ENCODE assay signal across 15 cellular contexts in the genomic region with DNA sequence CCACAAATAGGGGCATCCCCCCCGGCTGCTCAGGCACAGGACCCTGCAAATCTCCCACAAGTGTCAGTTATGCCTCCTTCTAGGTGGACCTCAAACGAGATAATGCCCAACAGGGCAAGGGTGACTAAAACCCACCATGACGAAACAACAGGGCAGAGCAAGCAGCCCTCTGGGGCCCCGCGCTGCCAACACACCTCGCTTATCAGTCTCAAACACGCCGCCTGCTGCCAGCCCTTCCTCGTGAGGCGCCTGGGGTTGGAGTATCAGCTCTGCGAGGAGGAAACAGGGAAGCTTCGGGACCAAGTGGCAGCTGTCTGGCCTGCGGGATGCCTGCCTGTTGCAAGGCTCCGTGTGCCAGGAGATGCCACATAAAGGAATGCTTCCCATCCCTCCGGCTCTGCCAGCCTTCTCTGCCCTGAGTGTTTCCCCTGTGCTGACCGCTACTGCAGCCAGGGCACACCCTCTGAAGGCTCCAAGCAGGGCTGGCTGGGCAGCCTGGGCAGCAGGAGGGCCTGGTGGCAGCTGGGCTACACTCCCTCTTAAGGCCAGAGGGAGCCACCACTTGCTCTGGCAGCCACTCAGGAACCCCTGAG. TPM values are rescaled to one million over a fixed set of nuclear protein-coding genes. Genes with fewer than 3 reads are reported as not detected.
DNase-seq lines count a peak whose midpoint lies in the region; ATAC-seq, FAIRE-seq and TF ChIP-seq lines count a peak whose summit lies in the region.
"Had no signal": no experiment of that assay in that cellular context is flagged by ENCODE, and none has a peak within 500 bp of the region (broad histone marks: within the 10 kb centered on the region; RNA-seq: fewer than 3 reads in every experiment).

No MANE protein-coding gene starts in this region.

- H3K4me1 Mint-ChIP-seq in activated T-helper 2 cell treated with anti-CD3 and anti-CD28 coated beads, Interferon-gamma antibody, Interleukin-2, Interleukin-4, amounts not matched to agents 10 μg/mL and 5 μg/mL and 100 μg/mL, durations not matched to agents 14 hours and 24 hours and 36 hours (ENCODE audit: low read depth): peaks cover 2% of the 10 kb centered on the region

- no peak overlapping the region for H3K4me3 ChIP-seq in small intestine (ENCODE audit: low read depth in 1 of 2, low read length in 2 of 2)

- FAIRE-seq in small intestine (lab: Jason Lieb, UNC): no peak

- ATAC-seq in SK-N-SH treated with all-trans-retinoic acid at 6 μM for 48 hours: no peak

- 8 to 65% (median 43%) methylated on average over 15 to 16 of the region's 16 CpGs for WGBS in small intestine, 3 donors

- H3K4me3 Mint-ChIP-seq in activated T-helper 2 cell treated with anti-CD3 and anti-CD28 coated beads, Interferon-gamma antibody, Interleukin-2, Interleukin-4, amounts not matched to agents 10 μg/mL and 5 μg/mL and 100 μg/mL, durations not matched to agents 14 hours and 24 hours and 36 hours (ENCODE audit: low read depth): no peak overlapping the region
- H3K4me3 Mint-ChIP-seq: activated CD4-positive, alpha-beta T cell treated with anti-CD3 and anti-CD28 coated beads, Interleukin-2, amount 10 ng/mL, durations not matched to agents 7 days and 5 days had no signal

- peaks cover 0 to 6% of the 10 kb centered on the region in 2 donors for H3K4me1 ChIP-seq in small intestine (ENCODE audit: control insufficient read depth in 2 of 2, insufficient read depth in 1 of 2, low read depth in 1 of 2, low read length in 1 of 2)

- in situ Hi-C loops in G401 (cut with HindIII; ENCODE audit: low sequenced_read_pairs): no loop called here

- no peaks in the 10 kb centered on the region for H3K9me3 Mint-ChIP-seq in activated T-helper 2 cell treated with anti-CD3 and anti-CD28 coated beads, Interferon-gamma antibody, Interleukin-2, Interleukin-4, amounts not matched to agents 10 μg/mL and 5 μg/mL and 100 μg/mL, durations not matched to agents 14 hours and 24 hours and 36 hours
- H3K9me3 Mint-ChIP-seq: activated CD4-positive, alpha-beta T cell treated with anti-CD3 and anti-CD28 coated beads, Interleukin-2, amount 10 ng/mL, durations not matched to agents 7 days and 5 days had no signal

- no peaks in the 10 kb centered on the region for H3K9me3 ChIP-seq in small intestine (ENCODE audit: control insufficient read depth, low read depth)
- H3K9me3 ChIP-seq: neutrophil had no signal

- no peaks in the 10 kb centered on the region for H3K27me3 ChIP-seq in small intestine (ENCODE audit: control insufficient read depth in 2 of 2, insufficient read depth in 2 of 2, low read length in 2 of 2)

- no peak overlapping the region for H3K27ac Mint-ChIP-seq in activated T-helper 2 cell treated with anti-CD3 and anti-CD28 coated beads, Interferon-gamma antibody, Interleukin-2, Interleukin-4, amounts not matched to agents 10 μg/mL and 5 μg/mL and 100 μg/mL, durations not matched to agents 14 hours and 24 hours and 36 hours
- H3K27ac Mint-ChIP-seq: activated CD4-positive, alpha-beta T cell treated with anti-CD3 and anti-CD28 coated beads, Interleukin-2, amount 10 ng/mL, durations not matched to agents 7 days and 5 days had no signal

- peaks cover 0 to 3% of the 10 kb centered on the region in 2 donors for H3K36me3 ChIP-seq in small intestine (ENCODE audit: control insufficient read depth in 2 of 2, insufficient read depth in 2 of 2, low read length in 2 of 2)

- peak; percentile 97 for DNase-seq in G401 (ENCODE audit: low spot score)
- DNase-seq in caudate nucleus (lab: John Stamatoyannopoulos, UW): peak in 13 of 61 donors; percentile 8 to 94 (median 30)
- peak; percentile 9 for DNase-seq in inferior parietal cortex (ENCODE audit: extremely low spot score)
- DNase-seq in small intestine: peak; percentile 90
- no peak for DNase-seq in activated T-helper 2 cell treated with anti-CD3 and anti-CD28 coated beads, Interferon-gamma antibody, Interleukin-2, Interleukin-4, amounts not matched to agents 10 μg/mL and 5 μg/mL and 100 μg/mL, durations not matched to agents 14 hours and 24 hours and 36 hours (ENCODE audit: low spot score)
- DNase-seq in SK-N-DZ (ENCODE audit: low spot score): no peak
- no peak for DNase-seq in activated CD4-positive, CD25-positive, alpha-beta regulatory T cell (lab: John Stamatoyannopoulos, UW)
- DNase-seq: activated CD4-positive, alpha-beta T cell treated with anti-CD3 and anti-CD28 coated beads, Interleukin-2, amount 10 ng/mL, durations not matched to agents 7 days and 5 days; activated gamma-delta T cell treated with Interleukin-2 at 50 U/mL for 16 hours; NCI-H1694 treated with DMSO at 0.1 percent for 48 hours; SW 1271 had no signal

- H3K36me3 Mint-ChIP-seq in activated T-helper 2 cell treated with anti-CD3 and anti-CD28 coated beads, Interferon-gamma antibody, Interleukin-2, Interleukin-4, amounts not matched to agents 10 μg/mL and 5 μg/mL and 100 μg/mL, durations not matched to agents 14 hours and 24 hours and 36 hours (ENCODE audit: low read depth): no peaks in the 10 kb centered on the region

- H3K27ac ChIP-seq in caudate nucleus (ENCODE audit: low read depth, low read length) (peak overlapping the region; percentile 98), small intestine (ENCODE audit: low read depth in 1 of 2, low read length in 1 of 2) (peak overlapping the region; percentile 24 to 65)
- H3K27ac ChIP-seq: KMS-11, neutrophil had no signal

- H3K27me3 Mint-ChIP-seq in activated T-helper 2 cell treated with anti-CD3 and anti-CD28 coated beads, Interferon-gamma antibody, Interleukin-2, Interleukin-4, amounts not matched to agents 10 μg/mL and 5 μg/mL and 100 μg/mL, durations not matched to agents 14 hours and 24 hours and 36 hours (ENCODE audit: low read depth): no peaks in the 10 kb centered on the region
- H3K27me3 Mint-ChIP-seq: activated CD4-positive, alpha-beta T cell treated with anti-CD3 and anti-CD28 coated beads, Interleukin-2, amount 10 ng/mL, durations not matched to agents 7 days and 5 days had no signal

- intact Hi-C loops in activated T-helper 2 cell treated with anti-CD3 and anti-CD28 coated beads, Interferon-gamma antibody, Interleukin-2, Interleukin-4, amounts not matched to agents 10 μg/mL and 5 μg/mL and 100 μg/mL, durations not matched to agents 14 hours and 24 hours and 36 hours (cut with micrococcal nuclease): no loop called here

TF ChIP-seq in SK-N-SH treated with all-trans-retinoic acid at 6 μM for 48 hours, 23 proteins besides CTCF, POLR2A, EP300 and RAD21:
- TF ChIP-seq GLIS3 (CRISPR knock-in tag; IDR thresholded peaks at IDR 0.05) (no peak), ISL1 (CRISPR knock-in tag; IDR thresholded peaks at IDR 0.05) (no peak)
- TF ChIP-seq, protein P1, sequence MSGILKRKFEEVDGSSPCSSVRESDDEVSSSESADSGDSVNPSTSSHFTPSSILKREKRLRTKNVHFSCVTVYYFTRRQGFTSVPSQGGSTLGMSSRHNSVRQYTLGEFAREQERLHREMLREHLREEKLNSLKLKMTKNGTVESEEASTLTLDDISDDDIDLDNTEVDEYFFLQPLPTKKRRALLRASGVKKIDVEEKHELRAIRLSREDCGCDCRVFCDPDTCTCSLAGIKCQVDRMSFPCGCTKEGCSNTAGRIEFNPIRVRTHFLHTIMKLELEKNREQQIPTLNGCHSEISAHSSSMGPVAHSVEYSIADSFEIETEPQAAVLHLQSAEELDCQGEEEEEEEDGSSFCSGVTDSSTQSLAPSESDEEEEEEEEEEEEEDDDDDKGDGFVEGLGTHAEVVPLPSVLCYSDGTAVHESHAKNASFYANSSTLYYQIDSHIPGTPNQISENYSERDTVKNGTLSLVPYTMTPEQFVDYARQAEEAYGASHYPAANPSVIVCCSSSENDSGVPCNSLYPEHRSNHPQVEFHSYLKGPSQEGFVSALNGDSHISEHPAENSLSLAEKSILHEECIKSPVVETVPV (CRISPR knock-in tag; IDR thresholded peaks at IDR 0.05): no peak
TF ChIP-seq in SK-N-SH treated with all-trans-retinoic acid at 6 μM for 48 hours: peak in this region for 0.

RNA-seq across cellular contexts. Expression of a gene that starts 2.5 kb away (rescaled TPM):
- total RNA-seq in G401 (2014; rRNA removed; shearing (Covaris generic)): not detected in 2 replicates
- 100 to 1,000 TPM in 1 of 3 donors, 10 to 100 TPM in 2; 11.1 to 114 (median 94.6) TPM for polyA plus RNA-seq in small intestine
- 0.09 and 0.16 TPM in 2 replicates for total RNA-seq in activated T-helper 2 cell treated with anti-CD3 and anti-CD28 coated beads, Interferon-gamma antibody, Interleukin-2, Interleukin-4, amounts not matched to agents 10 μg/mL and 5 μg/mL and 100 μg/mL, durations not matched to agents 14 hours and 24 hours and 36 hours
- not detected in 2 replicates for polyA plus RNA-seq in SK-N-DZ (2014; cell fraction: cytosol; rRNA removed)
- polyA plus RNA-seq in SK-N-DZ (2014; cell fraction: nucleus; rRNA removed): 0.14 TPM in 1 of 2 replicates, not detected in the other
- polyA plus RNA-seq: BJ had no signal

RNA-seq across cellular contexts. Expression of a gene that starts 31.2 kb away (rescaled TPM):
- total RNA-seq in G401 (2014; rRNA removed; shearing (Covaris generic)): 16.7 and 40.0 TPM in 2 replicates
- polyA plus RNA-seq in small intestine: 10 to 100 TPM; 14.6 to 20.2 (median 15.7) TPM
- 30.8 and 33.3 TPM in 2 replicates for total RNA-seq in activated T-helper 2 cell treated with anti-CD3 and anti-CD28 coated beads, Interferon-gamma antibody, Interleukin-2, Interleukin-4, amounts not matched to agents 10 μg/mL and 5 μg/mL and 100 μg/mL, durations not matched to agents 14 hours and 24 hours and 36 hours
- polyA plus RNA-seq in SK-N-DZ (2014; cell fraction: cytosol; rRNA removed): 23.7 and 26.3 TPM in 2 replicates
- 82.8 and 109 TPM in 2 replicates for polyA plus RNA-seq in SK-N-DZ (2014; cell fraction: nucleus; rRNA removed)

RNA-seq across cellular contexts. Expression of a gene that starts 31.4 kb away (rescaled TPM):
- total RNA-seq in G401 (2014; rRNA removed; shearing (Covaris generic)): 94.1 and 162 TPM in 2 replicates
- polyA plus RNA-seq in small intestine: 10 to 100 TPM; 52.6 to 92.7 (median 83.2) TPM
- 97.6 and 101 TPM in 2 replicates for total RNA-seq in activated T-helper 2 cell treated with anti-CD3 and anti-CD28 coated beads, Interferon-gamma antibody, Interleukin-2, Interleukin-4, amounts not matched to agents 10 μg/mL and 5 μg/mL and 100 μg/mL, durations not matched to agents 14 hours and 24 hours and 36 hours
- polyA plus RNA-seq in SK-N-DZ (2014; cell fraction: cytosol; rRNA removed): 64.3 and 73.1 TPM in 2 replicates
- 196 and 208 TPM in 2 replicates for polyA plus RNA-seq in SK-N-DZ (2014; cell fraction: nucleus; rRNA removed)

RNA-seq across cellular contexts. Expression of a gene that starts 48.1 kb away (rescaled TPM):
- 0.18 and 3.9 TPM in 2 replicates for total RNA-seq in G401 (2014; rRNA removed; shearing (Covaris generic))
- 1,000 to 10,000 TPM in 2 of 3 donors, 100 to 1,000 TPM in 1; 279 to 3,618 (median 2,326) TPM for polyA plus RNA-seq in small intestine
- 33.9 and 34.8 TPM in 2 replicates for total RNA-seq in activated T-helper 2 cell treated with anti-CD3 and anti-CD28 coated beads, Interferon-gamma antibody, Interleukin-2, Interleukin-4, amounts not matched to agents 10 μg/mL and 5 μg/mL and 100 μg/mL, durations not matched to agents 14 hours and 24 hours and 36 hours
- polyA plus RNA-seq in SK-N-DZ (2014; cell fraction: cytosol; rRNA removed): 0.32 TPM in 1 of 2 replicates, not detected in the other
- polyA plus RNA-seq in SK-N-DZ (2014; cell fraction: nucleus; rRNA removed): 1.5 and 1.6 TPM in 2 replicates

Comparison
In these comparisons a context has a peak if more than half of its experiments do, and no peak if none do; other contexts are left out.
1. DNase-seq: peak in G401 (single experiment), inferior parietal cortex (single experiment) and small intestine (single experiment); none in activated T-helper 2 cell treated with anti-CD3 and anti-CD28 coated beads, Interferon-gamma antibody, Interleukin-2, Interleukin-4, amounts not matched to agents 10 μg/mL and 5 μg/mL and 100 μg/mL, durations not matched to agents 14 hours and 24 hours and 36 hours (single experiment), SK-N-DZ (single experiment) and activated CD4-positive, CD25-positive, alpha-beta regulatory T cell (0 of 4).